ENCODE assay signal across 27 cellular contexts in the genomic region with DNA sequence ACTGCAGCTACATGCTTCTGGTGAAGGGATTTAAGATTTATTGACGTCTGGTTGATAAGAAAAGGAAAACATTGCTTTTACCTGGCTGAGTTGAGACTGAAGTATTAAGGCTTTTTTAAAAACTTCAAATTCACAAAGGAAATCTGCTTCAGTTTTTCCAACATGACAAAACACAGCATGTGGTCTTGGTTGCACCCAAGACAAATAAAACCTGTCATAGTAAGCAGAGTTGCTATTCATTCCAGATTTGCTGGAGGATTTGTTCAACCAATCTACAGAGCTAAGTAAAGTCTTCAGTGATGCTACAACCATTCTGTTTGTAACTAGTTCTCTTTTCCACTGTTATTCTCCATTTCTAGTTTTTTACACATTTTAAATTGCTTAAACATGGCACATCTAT.
"Had no signal": no experiment of that assay in that cellular context is flagged by ENCODE, and none has a peak within 500 bp of the region (broad histone marks: within the 10 kb centered on the region; RNA-seq: fewer than 3 reads in every experiment).

No MANE protein-coding gene starts in this region.

- H3K27ac Mint-ChIP-seq: activated CD4-positive, alpha-beta memory T cell treated with anti-CD3 and anti-CD28 coated beads, Interleukin-2, amount 10 ng/mL, durations not matched to agents 7 days and 5 days; activated CD4-positive, alpha-beta T cell treated with anti-CD3 and anti-CD28 coated beads for 36 hours; activated naive CD8-positive, alpha-beta T cell treated with anti-CD3 and anti-CD28 coated beads, Interleukin-2, amount 10 ng/mL, durations not matched to agents 7 days and 5 days; activated T-cell treated with anti-CD3 and anti-CD28 coated beads, Interleukin-2, amount 50 U/mL, for 72 hours; brain had no signal

- H3K9me3 Mint-ChIP-seq: activated CD4-positive, alpha-beta memory T cell treated with anti-CD3 and anti-CD28 coated beads, Interleukin-2, amount 10 ng/mL, durations not matched to agents 7 days and 5 days; activated naive CD8-positive, alpha-beta T cell treated with anti-CD3 and anti-CD28 coated beads, Interleukin-2, amount 10 ng/mL, durations not matched to agents 7 days and 5 days; activated T-cell treated with anti-CD3 and anti-CD28 coated beads, Interleukin-2, amount 50 U/mL, for 72 hours; brain had no signal

- H3K36me3 Mint-ChIP-seq: brain had no signal

- H3K27ac ChIP-seq: adrenal gland, cardiac muscle cell, Peyer's patch, RWPE1, SJCRH30 had no signal

- H3K27me3 ChIP-seq: adrenal gland, cardiac muscle cell, Peyer's patch, SJCRH30 had no signal

- H3K4me1 ChIP-seq: adrenal gland, Peyer's patch, SJCRH30 had no signal

- H3K4me2 ChIP-seq: SK-N-SH had no signal

- H3K4me3 Mint-ChIP-seq: activated CD4-positive, alpha-beta memory T cell treated with anti-CD3 and anti-CD28 coated beads, Interleukin-2, amount 10 ng/mL, durations not matched to agents 7 days and 5 days; activated CD4-positive, alpha-beta T cell treated with anti-CD3 and anti-CD28 coated beads for 36 hours; activated naive CD8-positive, alpha-beta T cell treated with anti-CD3 and anti-CD28 coated beads, Interleukin-2, amount 10 ng/mL, durations not matched to agents 7 days and 5 days; activated T-cell treated with anti-CD3 and anti-CD28 coated beads, Interleukin-2, amount 50 U/mL, for 72 hours; brain had no signal

- H3K9ac ChIP-seq: SK-N-SH had no signal

- H3K4me3 ChIP-seq: adrenal gland, cardiac muscle cell, K562, Peyer's patch, SJCRH30 had no signal

- H3K36me3 ChIP-seq: adrenal gland, cardiac muscle cell, WERI-Rb-1 had no signal

- DNase-seq: activated CD4-positive, alpha-beta memory T cell treated with anti-CD3 and anti-CD28 coated beads, Interleukin-2, amount 10 ng/mL, durations not matched to agents 7 days and 5 days; activated CD4-positive, alpha-beta T cell treated with anti-CD3 and anti-CD28 coated beads for 36 hours; activated CD4-positive, alpha-beta T cell treated with anti-CD3 and anti-CD28 coated beads, Interleukin-2, amount 50 U/mL, for 1 hour; activated naive CD4-positive, alpha-beta T cell treated with anti-CD3 and anti-CD28 coated beads, Interleukin-2, amount 50 U/mL, for 16 hours; activated naive CD8-positive, alpha-beta T cell treated with anti-CD3 and anti-CD28 coated beads, Interleukin-2, amount 10 ng/mL, durations not matched to agents 7 days and 5 days; activated T-cell treated with anti-CD3 and anti-CD28 coated beads, Interleukin-2, amount 50 U/mL, for 72 hours; adrenal gland; anterior cingulate cortex; Karpas-422; MM.1S; NCI-H1105 treated with DMSO at 0.1 percent for 48 hours; NCI-H1436 treated with DMSO at 0.1 percent for 48 hours; NCI-H187; NCI-H2081; NCI-H446 treated with DMSO at 0.1 percent for 48 hours; NCI-H524 treated with DMSO at 0.1 percent for 48 hours; NK-92 treated with Interleukin-12 subunit alpha and Interleukin-12 subunit beta, amount 100 ng/mL, for 24 hours; Peyer's patch; Right ventricle myocardium superior; SJCRH30; SK-N-SH; T-helper 1 cell; WERI-Rb-1 had no signal

- H3K4me1 Mint-ChIP-seq: brain had no signal

- H3K9me3 ChIP-seq: adrenal gland, Peyer's patch, SK-N-SH had no signal

- H3K9me2 ChIP-seq: SK-N-SH had no signal

- H3K27me3 Mint-ChIP-seq: activated CD4-positive, alpha-beta memory T cell treated with anti-CD3 and anti-CD28 coated beads, Interleukin-2, amount 10 ng/mL, durations not matched to agents 7 days and 5 days; activated CD4-positive, alpha-beta T cell treated with anti-CD3 and anti-CD28 coated beads for 36 hours; activated naive CD8-positive, alpha-beta T cell treated with anti-CD3 and anti-CD28 coated beads, Interleukin-2, amount 10 ng/mL, durations not matched to agents 7 days and 5 days; brain had no signal
